24 cellular contexts compared by ENCODE assay signal in genomic region chr1:210899676-210900075, GRCh38.
A peak's percentile ranks its signal among the peaks of the same experiment; 100 is the strongest.
DNase-seq lines count a peak whose midpoint lies in the region; ATAC-seq, FAIRE-seq and TF ChIP-seq lines count a peak whose summit lies in the region.
"Had no signal": no experiment of that assay in that cellular context is flagged by ENCODE, and none has a peak within 500 bp of the region (broad histone marks: within the 10 kb centered on the region; RNA-seq: fewer than 3 reads in every experiment).

No MANE protein-coding gene starts in this region.

- POLR2A ChIA-PET in HepG2 (lab: Yijun Ruan, JAX) = no interaction called here

- DNase-seq in HepG2 (ENCODE audit: low spot score) (no peak), pancreas (no peak), NCI-H526 treated with DMSO at 0.1 percent for 48 hours (lab: John Stamatoyannopoulos, UW) (no peak)
- no peak for DNase-seq in activated CD4-positive, alpha-beta T cell treated with anti-CD3 and anti-CD28 coated beads for 1 hour
- DNase-seq: ACHN; AML-193; BE2C; CD4-positive, alpha-beta T cell; CD8-positive, alpha-beta memory T cell; DMS79; EL; GDM1; GOT3; HFFc6 had no signal

- H3K27me3 ChIP-seq in liver (ENCODE audit: control insufficient read depth in 4 of 4, insufficient read depth in 4 of 4, low read length in 3 of 4) (no peaks in the 10 kb centered on the region), HepG2 (ENCODE audit: control insufficient read depth in 1 of 2, insufficient read depth in 2 of 2, low read length in 2 of 2) (no peaks in the 10 kb centered on the region), pancreas (no peaks in the 10 kb centered on the region)
- H3K27me3 ChIP-seq: BLaER1 treated with 17β-estradiol and CSF1 and Interleukin-3, amounts not matched to agents 10 nM and 100 nM had no signal

- in situ Hi-C loops in HepG2 (cut with HindIII; ENCODE audit: extremely low pct_ligation_motif_present, low pct_unique_long_range_greater_than_20kb) = no loop called here

- H3K4me1 ChIP-seq in liver (ENCODE audit: control insufficient read depth in 4 of 4, insufficient read depth in 4 of 4, low read length in 3 of 4) (peaks cover 5 to 15% (median 14%) of the 10 kb centered on the region in 4 donors), HepG2 (ENCODE audit: insufficient read depth, low read length) (no peaks in the 10 kb centered on the region), pancreas (peaks cover 0 to 4% (median 0%) of the 10 kb centered on the region in 3 donors)
- H3K4me1 ChIP-seq: BE2C; BLaER1 treated with 17β-estradiol and CSF1 and Interleukin-3, amounts not matched to agents 10 nM and 100 nM; HAP-1 had no signal

- H3K36me3 ChIP-seq in liver (ENCODE audit: control insufficient read depth in 4 of 4, insufficient read depth in 3 of 4, low read depth in 1 of 4, low read length in 3 of 4) (no peaks in the 10 kb centered on the region), HepG2 (replicated peaks in 1 of 2; ENCODE audit: control insufficient read depth in 1 of 2, insufficient read depth in 2 of 2, low read length in 2 of 2) (no peaks in the 10 kb centered on the region), pancreas (no peaks in the 10 kb centered on the region)
- H3K36me3 ChIP-seq: BE2C; BLaER1 treated with 17β-estradiol and CSF1 and Interleukin-3, amounts not matched to agents 10 nM and 100 nM; HAP-1 had no signal

- H4K20me1 ChIP-seq in HepG2 (ENCODE audit: insufficient read depth, low read length) = no peaks in the 10 kb centered on the region
- H4K20me1 ChIP-seq: BLaER1 treated with 17β-estradiol and CSF1 and Interleukin-3, amounts not matched to agents 10 nM and 100 nM had no signal

- no peak overlapping the region for H2AFZ ChIP-seq in HepG2 (ENCODE audit: low read length)

- H3K4me3 ChIP-seq in liver (ENCODE audit: low read depth in 1 of 3, low read length in 3 of 3) = no peak overlapping the region
- H3K4me3 ChIP-seq in HepG2 (replicated peaks in 1 of 3; ENCODE audit: insufficient read depth in 1 of 3, low read depth in 2 of 3, low read length in 3 of 3) = no peak overlapping the region
- no peak overlapping the region for H3K4me3 ChIP-seq in pancreas
- H3K4me3 ChIP-seq: BLaER1 treated with 17β-estradiol and CSF1 and Interleukin-3, amounts not matched to agents 10 nM and 100 nM; GM12878; HAP-1 had no signal

- intact Hi-C loops in HepG2 (cut with micrococcal nuclease; ENCODE audit: unreplicated experiment) = no loop called here
- intact Hi-C loops in pancreas (cut with DNase I) = no loop called here

- TF ChIP-seq RAD21 in liver (IDR thresholded peaks at IDR 0.05) = peak in 1 of 2 donors; percentile 10
- no peak for TF ChIP-seq RAD21 in HepG2 (CRISPR knock-in tag; IDR thresholded peaks at IDR 0.05)

- TF ChIP-seq EP300 in HepG2 (IDR thresholded peaks at IDR 0.05; ENCODE audit: low read depth in 2 of 2, low read length in 2 of 2) = no peak
- no peak for TF ChIP-seq EP300 in HepG2 (CRISPR knock-in tag; IDR thresholded peaks at IDR 0.05; ENCODE audit: borderline replicate concordance)

- no peaks in the 10 kb centered on the region for H3K79me2 ChIP-seq in HepG2 (ENCODE audit: insufficient read depth, low read length)

- H3K9me3 ChIP-seq in liver (ENCODE audit: control insufficient read depth in 4 of 4, low read length in 3 of 4) = no peaks in the 10 kb centered on the region
- H3K9me3 ChIP-seq in HepG2 (ENCODE audit: low read length) = no peaks in the 10 kb centered on the region
- H3K9me3 ChIP-seq in pancreas = no peaks in the 10 kb centered on the region
- H3K9me3 ChIP-seq: BE2C, HAP-1 had no signal

- TF ChIP-seq CTCF in liver (IDR thresholded peaks at IDR 0.05; ENCODE audit: low read depth, low read length, missing input control) (no peak), HepG2 (CRISPR knock-in tag; IDR thresholded peaks at IDR 0.05) (no peak), VCaP (conservative IDR thresholded peaks at IDR 0.05) (no peak), pancreas (IDR thresholded peaks at IDR 0.05) (no peak)

- CTCF ChIA-PET in HepG2 (lab: Yijun Ruan, JAX; ENCODE audit: low intra/inter-chr PET ratio, low total read pairs) = no interaction called here

- no peak for FAIRE-seq in HepG2 (lab: Jason Lieb, UNC)
- peak; percentile 86 for FAIRE-seq in islet of Langerhans (lab: Jason Lieb, UNC)
- no peak for FAIRE-seq in pancreas (lab: Jason Lieb, UNC)
- FAIRE-seq: A204.1, GM12878, H54 had no signal

- TF ChIP-seq POLR2A in HepG2 (IDR thresholded peaks at IDR 0.05; ENCODE audit: insufficient read depth in 1 of 2, low read depth in 2 of 2, low read length in 2 of 2) = no peak

- H3K9ac ChIP-seq in liver (ENCODE audit: low read depth in 1 of 2, low read length in 2 of 2) = no peak overlapping the region
- H3K9ac ChIP-seq in HepG2 (ENCODE audit: insufficient read depth, low read depth, low read length) = no peak overlapping the region
- H3K9ac ChIP-seq: BLaER1 treated with 17β-estradiol and CSF1 and Interleukin-3, amounts not matched to agents 10 nM and 100 nM had no signal

- H3K27ac ChIP-seq in liver (ENCODE audit: low read depth in 1 of 2, low read length in 2 of 2) (peak overlapping the region; percentile 23 to 35), HepG2 (ENCODE audit: extremely low read length, insufficient read depth, low read length) (no peak overlapping the region), VCaP (peak overlapping the region; percentile 79), pancreas (no peak overlapping the region)
- H3K27ac ChIP-seq: 22Rv1; BLaER1 treated with 17β-estradiol and CSF1 and Interleukin-3, amounts not matched to agents 10 nM and 100 nM had no signal

- BruUV-seq in HepG2 (replicated peaks; lab: Mats Ljungman, UMichigan) = no TSS peak

- no peak overlapping the region for H3K4me2 ChIP-seq in HepG2 (ENCODE audit: low read depth, low read length)
- H3K4me2 ChIP-seq: BLaER1 treated with 17β-estradiol and CSF1 and Interleukin-3, amounts not matched to agents 10 nM and 100 nM had no signal

- no peak for ATAC-seq in HepG2
- peak; percentile 62 to 80 (median 80) for ATAC-seq in pancreas
- no peak for ATAC-seq in GM18873 (IDR thresholded peaks at IDR 0.05; ENCODE audit: low FRiP score, unreplicated experiment)
- ATAC-seq: GM12878 had no signal

- WGBS in liver = 34% methylated on average over 2 of the region's 2 CpGs
- 19% methylated on average over 2 of the region's 2 CpGs for WGBS in HepG2 (ENCODE audit: low lambda C conversion rate)
- 26 to 31% methylated on average over 2 of the region's 2 CpGs for WGBS in pancreas, 2 donors

TF ChIP-seq in liver, 16 proteins besides CTCF, POLR2A, EP300 and RAD21 (continues in another document):
- TF ChIP-seq HNF4A (conservative IDR thresholded peaks at IDR 0.05) (peak; percentile 21 to 24), FOXA2 (IDR thresholded peaks at IDR 0.05) (peak; percentile 92), YY1 (IDR thresholded peaks at IDR 0.05) (peak; percentile 36), RXRA (IDR thresholded peaks at IDR 0.05) (no peak), TAF1 (conservative IDR thresholded peaks at IDR 0.05) (no peak), JUND (IDR thresholded peaks at IDR 0.05) (peak in 1 of 2 donors; percentile 29), NR2F2 (IDR thresholded peaks at IDR 0.05) (no peak), EGR1 (IDR thresholded peaks at IDR 0.05; ENCODE audit: low read depth in 2 of 2) (no peak), SP1 (IDR thresholded peaks at IDR 0.05) (peak; percentile 73), GABPA (IDR thresholded peaks at IDR 0.05 in 1 of 2, conservative IDR thresholded peaks at IDR 0.05 in 1 of 2) (no peak)

TF ChIP-seq in HepG2, 621 proteins besides CTCF, POLR2A, EP300 and RAD21 (continues in another document):
- no peak for TF ChIP-seq CCAR2 (optimal IDR thresholded peaks at IDR 0.05; ENCODE audit: low read depth, low read length)
- no peak for TF ChIP-seq NPAS2 (CRISPR knock-in tag; IDR thresholded peaks at IDR 0.05; ENCODE audit: borderline replicate concordance)
- no peak for TF ChIP-seq NFRKB (IDR thresholded peaks at IDR 0.05)
- no peak for TF ChIP-seq ZNF274 (CRISPR knock-in tag; IDR thresholded peaks at IDR 0.05)
- TF ChIP-seq PCBP1 (IDR thresholded peaks at IDR 0.05; ENCODE audit: borderline replicate concordance, low read depth, low read length) = no peak
- TF ChIP-seq ZNF34 (CRISPR knock-in tag; IDR thresholded peaks at IDR 0.05; ENCODE audit: borderline replicate concordance) = no peak
- no peak for TF ChIP-seq SKIL (CRISPR knock-in tag; IDR thresholded peaks at IDR 0.05; ENCODE audit: borderline replicate concordance)
- TF ChIP-seq KLF12 (CRISPR knock-in tag; IDR thresholded peaks at IDR 0.05; ENCODE audit: borderline replicate concordance) = no peak
- no peak for TF ChIP-seq ERF (CRISPR knock-in tag; IDR thresholded peaks at IDR 0.05)
- no peak for TF ChIP-seq ZNF414 (CRISPR knock-in tag; IDR thresholded peaks at IDR 0.05)
- TF ChIP-seq ZMYM4 (CRISPR knock-in tag; IDR thresholded peaks at IDR 0.05) = no peak
- TF ChIP-seq ZNF335 (CRISPR knock-in tag; IDR thresholded peaks at IDR 0.05) = no peak
- TF ChIP-seq ESRRA (CRISPR knock-in tag; IDR thresholded peaks at IDR 0.05; ENCODE audit: low read depth) = no peak
- TF ChIP-seq GLI4 (CRISPR knock-in tag; IDR thresholded peaks at IDR 0.05; ENCODE audit: borderline replicate concordance) = no peak
- no peak for TF ChIP-seq HNRNPUL1 (IDR thresholded peaks at IDR 0.05; ENCODE audit: low read depth, low read length)
- TF ChIP-seq DNMT3B (CRISPR knock-in tag; conservative IDR thresholded peaks at IDR 0.05) = no peak
- TF ChIP-seq ZNF776 (CRISPR knock-in tag; IDR thresholded peaks at IDR 0.05) = no peak
- TF ChIP-seq ZNF383 (CRISPR knock-in tag; IDR thresholded peaks at IDR 0.05; ENCODE audit: borderline replicate concordance) = no peak

Comparison
In these comparisons a context has a peak if more than half of its experiments do, and no peak if none do; other contexts are left out.
1. H3K27ac ChIP-seq: peak in liver (2 of 2) and VCaP (single experiment); none in HepG2 (single experiment) and pancreas (0 of 4).
2. ATAC-seq: peak in pancreas (4 of 4); none in HepG2 (single experiment) and GM18873 (single experiment).